13 cellular contexts compared by ENCODE assay signal in genomic region chr12:108686753-108687152, GRCh38. TPM values are rescaled to one million over a fixed set of nuclear protein-coding genes. Genes with fewer than 3 reads are reported as not detected.
DNase-seq lines count a peak whose midpoint lies in the region; ATAC-seq and TF ChIP-seq lines count a peak whose summit lies in the region.
"Had no signal": no experiment of that assay in that cellular context is flagged by ENCODE, and none has a peak within 500 bp of the region (broad histone marks: within the 10 kb centered on the region; RNA-seq: fewer than 3 reads in every experiment).

No MANE protein-coding gene starts in this region.

- H3K4me2 ChIP-seq in GM23338, result no peak overlapping the region

- no peaks in the 10 kb centered on the region for H3K9me2 ChIP-seq in GM23338 (ENCODE audit: insufficient read depth)

- TF ChIP-seq CTCF in GM23338 (conservative IDR thresholded peaks at IDR 0.05; ENCODE audit: low read depth in 2 of 2) (no peak), WTC11 (IDR thresholded peaks at IDR 0.05) (no peak), right atrium auricular region (IDR thresholded peaks at IDR 0.05) (no peak)

- peaks cover 77% of the 10 kb centered on the region for H3K79me2 ChIP-seq in GM23338 (replicated peaks; ENCODE audit: insufficient read depth)

- H3K27me3 ChIP-seq in GM23338 (ENCODE audit: insufficient read depth), result no peaks in the 10 kb centered on the region
- H3K27me3 ChIP-seq in right atrium auricular region, result no peaks in the 10 kb centered on the region
- no peaks in the 10 kb centered on the region for H3K27me3 ChIP-seq in skeletal muscle tissue (ENCODE audit: control insufficient read depth in 3 of 3, insufficient read depth in 3 of 3, low read length in 3 of 3)

- POLR2A ChIA-PET in WTC11 (lab: Charles Lee), result no interaction called here

- peak overlapping the region; percentile 1; the same call in 1 of the 2 replicates for H3K27ac Mint-ChIP-seq in GM23338
- H3K27ac Mint-ChIP-seq in WTC11, result peak overlapping the region; percentile 63
- no peak overlapping the region for H3K27ac Mint-ChIP-seq in stimulated activated naive CD8-positive, alpha-beta T cell treated with anti-CD3 and anti-CD28 coated beads, Interleukin-15, amount 100 ng/mL, for 72 hours
- H3K27ac Mint-ChIP-seq: activated CD4-positive, alpha-beta T cell treated with anti-CD3 and anti-CD28 coated beads, Interleukin-2, amount 10 ng/mL, durations not matched to agents 7 days and 5 days had no signal

- H3K27me3 Mint-ChIP-seq in GM23338 (ENCODE audit: insufficient read depth, low read depth, poor library complexity), result peaks cover 2% of the 10 kb centered on the region
- no peaks in the 10 kb centered on the region for H3K27me3 Mint-ChIP-seq in WTC11 (ENCODE audit: low read depth)
- no peaks in the 10 kb centered on the region for H3K27me3 Mint-ChIP-seq in stimulated activated naive CD8-positive, alpha-beta T cell treated with anti-CD3 and anti-CD28 coated beads, Interleukin-15, amount 100 ng/mL, for 72 hours

- H3K4me3 ChIP-seq in GM23338 (no peak overlapping the region), right atrium auricular region (no peak overlapping the region), skeletal muscle tissue (ENCODE audit: low read length in 3 of 3) (peak overlapping the region in 1 of 3 donors; percentile 46)

- no peaks in the 10 kb centered on the region for H4K20me1 ChIP-seq in GM23338 (replicated peaks; ENCODE audit: insufficient read depth)

- ATAC-seq in GM23338, result no peak
- ATAC-seq in WTC11, result no peak
- ATAC-seq in GM21367 (IDR thresholded peaks at IDR 0.05; ENCODE audit: unreplicated experiment), result no peak
- ATAC-seq in GM21526 (IDR thresholded peaks at IDR 0.05; ENCODE audit: low FRiP score, unreplicated experiment), result no peak
- ATAC-seq in stimulated activated naive CD8-positive, alpha-beta T cell treated with anti-CD3 and anti-CD28 coated beads, Interleukin-15, amount 100 ng/mL, for 72 hours, result no peak

- no peaks in the 10 kb centered on the region for H3K36me3 ChIP-seq in GM23338 (ENCODE audit: insufficient read depth)
- no peaks in the 10 kb centered on the region for H3K36me3 ChIP-seq in right atrium auricular region
- H3K36me3 ChIP-seq in skeletal muscle tissue (ENCODE audit: control insufficient read depth in 3 of 3, insufficient read depth in 3 of 3, low read length in 3 of 3), result no peaks in the 10 kb centered on the region

- in situ Hi-C loops in KBM-7 (cut with MboI; ENCODE audit: low pct_unique_long_range_greater_than_20kb, low sequenced_read_pairs), result no loop called here

- H3K4me1 ChIP-seq in GM23338 (ENCODE audit: insufficient read depth), result peaks cover 12% of the 10 kb centered on the region
- peaks cover 0 to 77% of the 10 kb centered on the region in 2 donors for H3K4me1 ChIP-seq in right atrium auricular region
- H3K4me1 ChIP-seq in skeletal muscle tissue (ENCODE audit: control insufficient read depth in 3 of 3, insufficient read depth in 3 of 3, low read length in 3 of 3), result peaks cover 48 to 58% (median 50%) of the 10 kb centered on the region in 3 donors

- DNase-seq in GM23338 (ENCODE audit: low spot score) (no peak), WTC11 (ENCODE audit: low spot score) (no peak), right atrium auricular region (ENCODE audit: low spot score) (no peak), KBM-7 (no peak)
- DNase-seq in stimulated activated naive CD8-positive, alpha-beta T cell treated with anti-CD3 and anti-CD28 coated beads, Interleukin-15, amount 100 ng/mL, for 72 hours, result no peak
- DNase-seq: activated CD4-positive, alpha-beta T cell treated with anti-CD3 and anti-CD28 coated beads, Interleukin-2, amount 10 ng/mL, durations not matched to agents 7 days and 5 days; activated naive CD4-positive, alpha-beta T cell treated with anti-CD3 and anti-CD28 coated beads, Interleukin-2, amount 50 U/mL, for 16 hours; dermis blood vessel endothelial cell; NCI-H1694; SW 1271 had no signal

- H3K36me3 Mint-ChIP-seq in GM23338 (ENCODE audit: low read depth) (no peaks in the 10 kb centered on the region), WTC11 (no peaks in the 10 kb centered on the region)

- H3K9me3 Mint-ChIP-seq in GM23338 (no peaks in the 10 kb centered on the region), WTC11 (no peaks in the 10 kb centered on the region)
- no peaks in the 10 kb centered on the region for H3K9me3 Mint-ChIP-seq in stimulated activated naive CD8-positive, alpha-beta T cell treated with anti-CD3 and anti-CD28 coated beads, Interleukin-15, amount 100 ng/mL, for 72 hours
- H3K9me3 Mint-ChIP-seq: activated CD4-positive, alpha-beta T cell treated with anti-CD3 and anti-CD28 coated beads, Interleukin-2, amount 10 ng/mL, durations not matched to agents 7 days and 5 days had no signal

- CTCF ChIA-PET in WTC11 (lab: Charles Lee), result interaction anchor here (0.6 to 2.6 kb wide), 4 partner anchors 22 to 452 kb away, joined by 3 to 13 read pairs (median 3); no protein-coding TSS in a partner anchor

- H2AFZ ChIP-seq in GM23338, result no peak overlapping the region

- peak overlapping the region; percentile 16 to 71 (median 65) for H3K9ac ChIP-seq in skeletal muscle tissue (ENCODE audit: low read depth in 1 of 3, low read length in 3 of 3)

- H3K27ac ChIP-seq in GM23338 (ENCODE audit: low read depth) (peak overlapping the region; percentile 57), right atrium auricular region (peak overlapping the region; percentile 96 to 98), skeletal muscle tissue (ENCODE audit: low read depth, low read length) (peak overlapping the region; percentile 81)

- no peaks in the 10 kb centered on the region for H3F3A ChIP-seq in GM23338 (replicated peaks; ENCODE audit: low read depth)

- H3K4me3 Mint-ChIP-seq in GM23338 (no peak overlapping the region), WTC11 (no peak overlapping the region)
- H3K4me3 Mint-ChIP-seq in stimulated activated naive CD8-positive, alpha-beta T cell treated with anti-CD3 and anti-CD28 coated beads, Interleukin-15, amount 100 ng/mL, for 72 hours, result no peak overlapping the region
- H3K4me3 Mint-ChIP-seq: activated CD4-positive, alpha-beta T cell treated with anti-CD3 and anti-CD28 coated beads, Interleukin-2, amount 10 ng/mL, durations not matched to agents 7 days and 5 days had no signal

- H3K4me1 Mint-ChIP-seq in GM23338 (peaks cover 46% of the 10 kb centered on the region), WTC11 (peaks cover 49% of the 10 kb centered on the region)
- H3K4me1 Mint-ChIP-seq in stimulated activated naive CD8-positive, alpha-beta T cell treated with anti-CD3 and anti-CD28 coated beads, Interleukin-15, amount 100 ng/mL, for 72 hours, result peaks cover 52% of the 10 kb centered on the region

- H3K9me3 ChIP-seq in right atrium auricular region (no peaks in the 10 kb centered on the region), skeletal muscle tissue (ENCODE audit: control insufficient read depth in 3 of 3, low read length in 3 of 3) (no peaks in the 10 kb centered on the region)

TF ChIP-seq in GM23338, 12 proteins besides CTCF, POLR2A, EP300 and RAD21 (continues in another document):
- TF ChIP-seq POLR2AphosphoS5 (IDR thresholded peaks at IDR 0.05; ENCODE audit: low read depth), result no peak
- no peak for TF ChIP-seq JUNB (IDR thresholded peaks at IDR 0.05; ENCODE audit: unreplicated experiment)
- no peak for TF ChIP-seq ETS1 (IDR thresholded peaks at IDR 0.05)
- TF ChIP-seq ZNF331 (CRISPR knock-in tag; IDR thresholded peaks at IDR 0.05; ENCODE audit: low read depth), result no peak
- no peak for TF ChIP-seq CREB1 (CRISPR knock-in tag; IDR thresholded peaks at IDR 0.05; ENCODE audit: low read depth)
- no peak for TF ChIP-seq ZNF114 (CRISPR knock-in tag; IDR thresholded peaks at IDR 0.05)
- no peak for TF ChIP-seq EZH2phosphoT487 (IDR thresholded peaks at IDR 0.05; ENCODE audit: unreplicated experiment)
- TF ChIP-seq NANOG (IDR thresholded peaks at IDR 0.05; ENCODE audit: borderline replicate concordance), result no peak

TF ChIP-seq in WTC11, 78 proteins besides CTCF, POLR2A, EP300 and RAD21 (continues in another document):
- no peak for TF ChIP-seq NR2C2 (CRISPR knock-in tag; IDR thresholded peaks at IDR 0.05)
- no peak for TF ChIP-seq ZNF512 (CRISPR knock-in tag; IDR thresholded peaks at IDR 0.05; ENCODE audit: borderline replicate concordance)
- TF ChIP-seq E2F4 (CRISPR knock-in tag; IDR thresholded peaks at IDR 0.05; ENCODE audit: borderline replicate concordance, low read depth), result no peak
- TF ChIP-seq ZNF121 (CRISPR knock-in tag; IDR thresholded peaks at IDR 0.05), result no peak
- no peak for TF ChIP-seq NR3C1 (CRISPR knock-in tag; conservative IDR thresholded peaks at IDR 0.05; ENCODE audit: low read depth)
- no peak for TF ChIP-seq NFYB (CRISPR knock-in tag; conservative IDR thresholded peaks at IDR 0.05; ENCODE audit: low read depth)

RNA-seq across cellular contexts. Expression of gene CORO1C, which starts 44.6 kb away (rescaled TPM):
- total RNA-seq in GM23338 (2014; rRNA removed; shearing (Covaris generic)), result 78.2 and 89.5 TPM in 2 replicates
- 53.3 and 59.2 TPM in 2 replicates for polyA plus RNA-seq in GM23338 (2016; fragmentation: Nextera tagmentation; extraction: Ambion mirVana)
- total RNA-seq in WTC11 (2021) (108 to 114 TPM (median 113 TPM) in 3 replicates), right atrium auricular region (10 to 100 TPM; 59.6 to 70.7 TPM), skeletal muscle tissue (154 TPM)

RNA-seq across cellular contexts. Expression of gene SELPLG, which starts 53.1 kb away (rescaled TPM):
- total RNA-seq in GM23338 (2014; rRNA removed; shearing (Covaris generic)), result 0.56 TPM in 1 of 2 replicates, not detected in the other
- polyA plus RNA-seq in GM23338 (2016; fragmentation: Nextera tagmentation; extraction: Ambion mirVana), result 0.16 TPM in 1 of 2 replicates, not detected in the other
- total RNA-seq in WTC11 (2021) (0.18 to 0.46 TPM (median 0.21 TPM) in 3 replicates), right atrium auricular region (1 to 10 TPM; 3.7 to 7.7 TPM), skeletal muscle tissue (3.7 TPM)

Comparison
In these comparisons a context has a peak if more than half of its experiments do, and no peak if none do; other contexts are left out.
1. H3K27ac Mint-ChIP-seq: peak in GM23338 (single experiment) and WTC11 (single experiment); none in stimulated activated naive CD8-positive, alpha-beta T cell treated with anti-CD3 and anti-CD28 coated beads, Interleukin-15, amount 100 ng/mL, for 72 hours (0 of 2).
2. Peak in every context shown above with its lines, with median percentiles within 50 percentile points of each other: H3K27ac ChIP-seq.